8 cellular contexts compared by ENCODE assay signal in genomic region chr2:219160186-219161017, GRCh38. TPM values are rescaled to one million over a fixed set of nuclear protein-coding genes. Genes with fewer than 3 reads are reported as not detected.
DNase-seq lines count a peak whose midpoint lies in the region; ATAC-seq and TF ChIP-seq lines count a peak whose summit lies in the region.

Gene NHEJ1 (minus strand): TSS chr2:219160815. CDS start chr2:219158362, 2,453 bp downstream.

- H3K4me3 Mint-ChIP-seq in Caco-2 (ENCODE audit: unreplicated experiment) = peak within 1 kb of the TSS; percentile 78
- peak within 1 kb of the TSS; percentile 80 for H3K4me3 Mint-ChIP-seq in activated CD8-positive, alpha-beta memory T cell treated with anti-CD3 and anti-CD28 coated beads, Interleukin-2, amount 10 ng/mL, durations not matched to agents 7 days and 5 days
- peak within 1 kb of the TSS; percentile 79 for H3K4me3 Mint-ChIP-seq in endodermal cell

- DNase-seq in Caco-2 (peak; percentile 97 to 98), GM20000 (ENCODE audit: low spot score) (peak; percentile 95), HT1080 (ENCODE audit: low read depth) (peak; percentile 91), NOMO-1 treated with dmso at 0.1 percent for 144 hours (lab: John Stamatoyannopoulos, UW; ENCODE audit: unreplicated experiment) (peak; percentile 87), endodermal cell (peak; percentile 99), midbrain (lab: John Stamatoyannopoulos, UW) (peak; percentile 92)
- peak; percentile 96 for DNase-seq in activated CD8-positive, alpha-beta memory T cell treated with anti-CD3 and anti-CD28 coated beads, Interleukin-2, amount 10 ng/mL, durations not matched to agents 7 days and 5 days
- DNase-seq in stimulated activated CD8-positive, alpha-beta memory T cell treated with anti-CD3 and anti-CD28 coated beads, Interleukin-2, amount 100 ng/mL, for 1 hour (ENCODE audit: low read depth in 2 of 2) = peak; percentile 83 to 84

- H3K4me1 ChIP-seq in Caco-2 (peaks cover 11% of the 10 kb centered on the region; the same call in 1 of the 2 replicates), endodermal cell (ENCODE audit: control insufficient read depth, insufficient read depth, low read length) (peaks cover 5% of the 10 kb centered on the region)

- H3K27ac Mint-ChIP-seq in Caco-2 (ENCODE audit: unreplicated experiment) (peak within 1 kb of the TSS; percentile 84), endodermal cell (peak within 1 kb of the TSS; percentile 96)
- H3K27ac Mint-ChIP-seq in activated CD8-positive, alpha-beta memory T cell treated with anti-CD3 and anti-CD28 coated beads, Interleukin-2, amount 10 ng/mL, durations not matched to agents 7 days and 5 days = peak within 1 kb of the TSS; percentile 93

- no TSS peak for BruUV-seq in Caco-2 (replicated peaks; lab: Mats Ljungman, UMichigan)

- H3K36me3 ChIP-seq in Caco-2 (ENCODE audit: control insufficient read depth, insufficient read depth, low read length) = peaks cover 1% of the 10 kb centered on the region; the same call in 1 of the 2 replicates
- H3K36me3 ChIP-seq in endodermal cell (ENCODE audit: control insufficient read depth, insufficient read depth, low read length) = peaks cover 13% of the 10 kb centered on the region

- ATAC-seq in activated CD8-positive, alpha-beta memory T cell treated with anti-CD3 and anti-CD28 coated beads, Interleukin-2, amount 10 ng/mL, durations not matched to agents 7 days and 5 days = peak; percentile 87

- intact Hi-C loops in Caco-2 (cut with micrococcal nuclease; ENCODE audit: unreplicated experiment) = loop anchor here (1.0 to 2.0 kb wide), 10 partner anchors 10 to 192 kb away; partner anchors contain the start of genes ABCB6, ANKZF1, ATG9A and CNPPD1

- CTCF ChIA-PET in Caco-2 (lab: Charles Lee) = interaction anchor here (0.6 to 2.3 kb wide), 5 partner anchors 87 to 370 kb away, joined by 3 to 10 read pairs (median 4); partner anchors contain the start of gene DNPEP
- CTCF ChIA-PET in activated CD8-positive, alpha-beta memory T cell treated with anti-CD3 and anti-CD28 coated beads, Interleukin-2, amount 10 ng/mL, durations not matched to agents 7 days and 5 days (lab: Charles Lee) = interaction anchor here (0.6 to 10.1 kb wide), 28 partner anchors 13 to 153 kb away, joined by 3 to 150 read pairs (median 5); partner anchors contain the start of genes ABCB6, ANKZF1, ATG9A and CNPPD1

- peak within 1 kb of the TSS; percentile 73 for H3K4me3 ChIP-seq in Caco-2 (ENCODE audit: low read depth, low read length)
- peak within 1 kb of the TSS; percentile 78 for H3K4me3 ChIP-seq in endodermal cell (ENCODE audit: low read length)

- peak within 1 kb of the TSS; percentile 53 for H3K9ac ChIP-seq in endodermal cell (ENCODE audit: extremely low read depth, low read length, poor library complexity, severe bottlenecking)

- WGBS in endodermal cell (ENCODE audit: insufficient coverage in 1 of 2, insufficient read length in 1 of 2), 2 experiments = 0% methylated on average over 16 to 70 of the region's 70 CpGs

- no peaks in the 10 kb centered on the region for H3K9me3 ChIP-seq in Caco-2
- H3K9me3 ChIP-seq in endodermal cell (ENCODE audit: control insufficient read depth, low read length) = no peaks in the 10 kb centered on the region

- H3K9me3 Mint-ChIP-seq in Caco-2 (ENCODE audit: unreplicated experiment) (no peaks in the 10 kb centered on the region), endodermal cell (no peaks in the 10 kb centered on the region)
- H3K9me3 Mint-ChIP-seq in activated CD8-positive, alpha-beta memory T cell treated with anti-CD3 and anti-CD28 coated beads, Interleukin-2, amount 10 ng/mL, durations not matched to agents 7 days and 5 days (ENCODE audit: low read depth) = no peaks in the 10 kb centered on the region

- H3K36me3 Mint-ChIP-seq in Caco-2 (ENCODE audit: insufficient read depth, unreplicated experiment) (peaks cover 18% of the 10 kb centered on the region), endodermal cell (ENCODE audit: low read depth) (peaks cover 9% of the 10 kb centered on the region)
- peaks cover 13% of the 10 kb centered on the region for H3K36me3 Mint-ChIP-seq in activated CD8-positive, alpha-beta memory T cell treated with anti-CD3 and anti-CD28 coated beads, Interleukin-2, amount 10 ng/mL, durations not matched to agents 7 days and 5 days

- TF ChIP-seq CTCF in Caco-2 (IDR thresholded peaks at IDR 0.05; ENCODE audit: insufficient read depth in 1 of 2, low read depth in 1 of 2, low read length in 1 of 2, severe bottlenecking in 1 of 2, unreplicated experiment in 1 of 2) = peak; percentile 98
- TF ChIP-seq CTCF in GM20000 (IDR thresholded peaks at IDR 0.05; ENCODE audit: extremely low read depth, missing control alignments) = peak; percentile 93
- peak; percentile 99 for TF ChIP-seq CTCF in endodermal cell (conservative IDR thresholded peaks at IDR 0.05)

- H3K27me3 ChIP-seq in Caco-2 (replicated peaks; ENCODE audit: control insufficient read depth, insufficient read depth, low read length) = no peaks in the 10 kb centered on the region
- H3K27me3 ChIP-seq in endodermal cell (ENCODE audit: control insufficient read depth, insufficient read depth, low read length, poor library complexity, severe bottlenecking) = peaks cover 19% of the 10 kb centered on the region

- no peaks in the 10 kb centered on the region for H3K27me3 Mint-ChIP-seq in Caco-2 (ENCODE audit: insufficient read depth, unreplicated experiment)
- H3K27me3 Mint-ChIP-seq in activated CD8-positive, alpha-beta memory T cell treated with anti-CD3 and anti-CD28 coated beads, Interleukin-2, amount 10 ng/mL, durations not matched to agents 7 days and 5 days = no peaks in the 10 kb centered on the region
- peaks cover 25% of the 10 kb centered on the region for H3K27me3 Mint-ChIP-seq in endodermal cell (ENCODE audit: insufficient read depth)

- peak within 1 kb of the TSS; percentile 73 for H3K27ac ChIP-seq in endodermal cell (ENCODE audit: low read depth, low read length)

- H3K4me1 Mint-ChIP-seq in Caco-2 (ENCODE audit: low read depth, unreplicated experiment) = peaks cover 14% of the 10 kb centered on the region
- peaks cover 19% of the 10 kb centered on the region for H3K4me1 Mint-ChIP-seq in activated CD8-positive, alpha-beta memory T cell treated with anti-CD3 and anti-CD28 coated beads, Interleukin-2, amount 10 ng/mL, durations not matched to agents 7 days and 5 days
- H3K4me1 Mint-ChIP-seq in endodermal cell = peaks cover 15% of the 10 kb centered on the region

- POLR2A ChIA-PET in Caco-2 (lab: Charles Lee) = interaction anchor here (0.6 kb wide), 1 partner anchor 158 kb away, joined by 3 read pairs; no protein-coding TSS in a partner anchor

RNA-seq across cellular contexts. Expression of gene NHEJ1, which starts in this region (rescaled TPM):
- total RNA-seq in Caco-2 (2022) (28.5 and 29.6 TPM in 2 replicates), endodermal cell (10 to 100 TPM; 16.2 to 27.4 TPM)
- total RNA-seq in HT1080 (2014; rRNA removed; shearing (Covaris generic)) = 17.4 and 22.6 TPM in 2 replicates
- 12.3 and 13.0 TPM in 2 replicates for polyA plus RNA-seq in HT1080 (2015; cell fraction: cytosol; rRNA removed)
- 7.7 and 8.6 TPM in 2 replicates for polyA plus RNA-seq in HT1080 (2015; cell fraction: nucleus; rRNA removed)
- total RNA-seq in activated CD8-positive, alpha-beta memory T cell treated with anti-CD3 and anti-CD28 coated beads, Interleukin-2, amount 10 ng/mL, durations not matched to agents 7 days and 5 days = 10 to 100 TPM; 14.4 to 19.4 TPM
- polyA plus RNA-seq in endodermal cell (2013, experiment 1 of 2) = 23.4 TPM
- polyA plus RNA-seq in endodermal cell (2013, experiment 2 of 2) = 19.8 TPM

Comparison
In these comparisons a context has a peak if more than half of its experiments do, and no peak if none do; other contexts are left out.
1. Peak in every context shown above with its lines: DNase-seq, ATAC-seq, H3K4me3 ChIP-seq and H3K27ac ChIP-seq.